19 cellular contexts compared by ENCODE assay signal in genomic region chr5:58934629-58935097, GRCh38.
DNase-seq lines count a peak whose midpoint lies in the region; ATAC-seq, FAIRE-seq and TF ChIP-seq lines count a peak whose summit lies in the region.
"Had no signal": no experiment of that assay in that cellular context is flagged by ENCODE, and none has a peak within 500 bp of the region (broad histone marks: within the 10 kb centered on the region; RNA-seq: fewer than 3 reads in every experiment).

No MANE protein-coding gene starts in this region.

- DNase-seq in A549 (ENCODE audit: low read depth in 1 of 2, low spot score in 1 of 2) (no peak), AG09319 (ENCODE audit: extremely low read depth, low read depth) (peak; percentile 25), fibroblast of peridontal ligament (ENCODE audit: extremely low read depth) (peak; percentile 92), D721Med (ENCODE audit: insufficient read length, low spot score) (no peak)
- no peak for DNase-seq in stimulated activated CD4-positive, alpha-beta T cell treated with anti-CD3 and anti-CD28 coated beads, Interleukin-2, amount 100 ng/mL, for 48 hours
- DNase-seq: activated CD4-positive, CD25-positive, alpha-beta regulatory T cell; BE2C; DMS 273 treated with DMSO at 0.1 percent for 48 hours; dorsolateral prefrontal cortex; immature natural killer cell; NCI-H2029; small intestine; testis had no signal

- no peak for FAIRE-seq in A549 (lab: Jason Lieb, UNC)
- FAIRE-seq in D721Med (lab: Jason Lieb, UNC) = no peak
- FAIRE-seq: GM12892, small intestine had no signal

- TF ChIP-seq EP300 in A549 (IDR thresholded peaks at IDR 0.05) = no peak

- TF ChIP-seq CTCF in A549 (IDR thresholded peaks at IDR 0.05) (no peak), AG09319 (IDR thresholded peaks at IDR 0.05; ENCODE audit: low read depth, low read length) (no peak), VCaP (conservative IDR thresholded peaks at IDR 0.05) (no peak), D721Med (IDR thresholded peaks at IDR 0.05; ENCODE audit: insufficient read depth, missing control alignments) (no peak)

- WGBS in A549 (ENCODE audit: missing lambda C conversion rate) = 66% methylated on average over 3 of the region's 3 CpGs

- TF ChIP-seq RAD21 in A549 (conservative IDR thresholded peaks at IDR 0.05 in 1 of 2, IDR thresholded peaks at IDR 0.05 in 1 of 2) = no peak

- H3K27ac ChIP-seq in A549 (peak overlapping the region; percentile 84 to 88), VCaP (peak overlapping the region; percentile 7)
- H3K27ac ChIP-seq: cardiac muscle cell, dorsolateral prefrontal cortex, testis had no signal

- no peak for ATAC-seq in A549
- ATAC-seq in HG03159 (IDR thresholded peaks at IDR 0.05; ENCODE audit: unreplicated experiment) = no peak
- ATAC-seq: HCT116, Right ventricle myocardium inferior had no signal

- no peak overlapping the region for H3K4me3 ChIP-seq in A549
- H3K4me3 ChIP-seq: cardiac muscle cell, dorsolateral prefrontal cortex, testis had no signal

- H3K4me1 ChIP-seq in A549 = peaks cover 50% of the 10 kb centered on the region
- H3K4me1 ChIP-seq: testis had no signal

- H3K9me3 ChIP-seq in A549 = no peaks in the 10 kb centered on the region
- H3K9me3 ChIP-seq: BE2C, testis had no signal

- CTCF ChIA-PET in A549 (lab: Yijun Ruan, JAX) = interaction anchor here (1.0 kb wide), 1 partner anchor 32 kb away, joined by 3 read pairs; no protein-coding TSS in a partner anchor

- H3K4me2 ChIP-seq in A549 = no peak overlapping the region

- POLR2A ChIA-PET in A549 (lab: Yijun Ruan, JAX) = no interaction called here

- TF ChIP-seq POLR2A in A549 (IDR thresholded peaks at IDR 0.05; ENCODE audit: low read length) = no peak

TF ChIP-seq in A549, 52 proteins besides CTCF, POLR2A, EP300 and RAD21:
- TF ChIP-seq MYC (IDR thresholded peaks at IDR 0.05; ENCODE audit: borderline replicate concordance, low read length) (no peak), RFX5 (IDR thresholded peaks at IDR 0.05) (no peak), CBX8 (IDR thresholded peaks at IDR 0.05) (no peak), REST (IDR thresholded peaks at IDR 0.05) (no peak), HMGXB4 (CRISPR knock-in tag; IDR thresholded peaks at IDR 0.05; ENCODE audit: borderline replicate concordance) (no peak), HDAC2 (IDR thresholded peaks at IDR 0.05) (no peak), PHF8 (IDR thresholded peaks at IDR 0.05; ENCODE audit: borderline replicate concordance, low read depth) (no peak), NPAS2 (CRISPR knock-in tag; IDR thresholded peaks at IDR 0.05; ENCODE audit: borderline replicate concordance) (no peak), ZC3H11A (IDR thresholded peaks at IDR 0.05) (no peak), NR3C1 (IDR thresholded peaks at IDR 0.05) (no peak), HEYL (CRISPR knock-in tag; IDR thresholded peaks at IDR 0.05) (no peak)
- TF ChIP-seq, protein P1, sequence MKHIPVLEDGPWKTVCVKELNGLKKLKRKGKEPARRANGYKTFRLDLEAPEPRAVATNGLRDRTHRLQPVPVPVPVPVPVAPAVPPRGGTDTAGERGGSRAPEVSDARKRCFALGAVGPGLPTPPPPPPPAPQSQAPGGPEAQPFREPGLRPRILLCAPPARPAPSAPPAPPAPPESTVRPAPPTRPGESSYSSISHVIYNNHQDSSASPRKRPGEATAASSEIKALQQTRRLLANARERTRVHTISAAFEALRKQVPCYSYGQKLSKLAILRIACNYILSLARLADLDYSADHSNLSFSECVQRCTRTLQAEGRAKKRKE (CRISPR knock-in tag; IDR thresholded peaks at IDR 0.05; ENCODE audit: low read depth) = no peak

Comparison
In these comparisons a context has a peak if more than half of its experiments do, and no peak if none do; other contexts are left out.
1. DNase-seq: peak in AG09319 (single experiment) and fibroblast of peridontal ligament (single experiment); none in A549 (0 of 2), stimulated activated CD4-positive, alpha-beta T cell treated with anti-CD3 and anti-CD28 coated beads, Interleukin-2, amount 100 ng/mL, for 48 hours (0 of 2) and D721Med (single experiment).